ENCODE assay signal across 17 cellular contexts in the genomic region with DNA sequence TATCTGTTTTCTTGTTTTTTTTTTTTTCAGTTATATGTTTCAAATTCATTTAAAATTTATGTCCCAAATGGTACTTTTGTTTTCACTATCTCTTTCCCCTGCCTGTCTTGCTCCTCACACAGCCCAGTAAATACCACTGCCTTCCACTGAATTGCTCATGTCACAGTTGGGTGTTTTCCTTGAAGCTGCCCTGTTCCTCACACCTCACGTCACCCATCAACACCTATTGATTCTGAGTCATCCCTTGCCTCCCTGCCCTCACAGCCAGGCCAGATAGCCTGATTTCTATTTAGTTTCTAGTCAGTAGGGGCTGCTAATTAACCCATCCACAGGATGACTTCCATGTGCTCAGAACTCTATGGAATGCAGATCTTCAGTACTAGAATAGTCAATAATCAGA. TPM values are rescaled to one million over a fixed set of nuclear protein-coding genes. Genes with fewer than 3 reads are reported as not detected.
DNase-seq lines count a peak whose midpoint lies in the region; ATAC-seq lines count a peak whose summit lies in the region.
"Had no signal": no experiment of that assay in that cellular context is flagged by ENCODE, and none has a peak within 500 bp of the region (broad histone marks: within the 10 kb centered on the region; RNA-seq: fewer than 3 reads in every experiment).

No MANE protein-coding gene starts in this region.

- DNase-seq in ELF-1 (ENCODE audit: low read depth, low spot score) = peak; percentile 18
- DNase-seq in NCI-H2081 (lab: John Stamatoyannopoulos, UW) = no peak
- no peak for DNase-seq in naive thymus-derived CD4-positive, alpha-beta T cell
- no peak for DNase-seq in NCI-H2029 treated with DMSO at 0.1 percent for 48 hours (lab: John Stamatoyannopoulos, UW)
- DNase-seq in left colon = no peak
- DNase-seq: DMS79, mucosa of descending colon, NCI-H2227 treated with DMSO at 0.1 percent for 48 hours, T-helper 9 cell had no signal

- CTCF ChIA-PET in naive thymus-derived CD4-positive, alpha-beta T cell (lab: Charles Lee) = no interaction called here

- no peak overlapping the region for H3K4me3 ChIP-seq in naive thymus-derived CD4-positive, alpha-beta T cell (ENCODE audit: low read length)
- H3K4me3 ChIP-seq: mucosa of descending colon, suprapubic skin had no signal

- H3K4me1 Mint-ChIP-seq in naive thymus-derived CD4-positive, alpha-beta T cell = no peaks in the 10 kb centered on the region

- H3K4me1 ChIP-seq in naive thymus-derived CD4-positive, alpha-beta T cell (ENCODE audit: control insufficient read depth in 2 of 2, insufficient read depth in 2 of 2, low read length in 2 of 2) = no peaks in the 10 kb centered on the region
- H3K4me1 ChIP-seq: suprapubic skin had no signal

- ATAC-seq in GM19372 (IDR thresholded peaks at IDR 0.05; ENCODE audit: low read depth, unreplicated experiment) (peak; percentile 65), HG02798 (IDR thresholded peaks at IDR 0.05; ENCODE audit: poor library complexity, unreplicated experiment) (peak; percentile 91), HG03565 (IDR thresholded peaks at IDR 0.05; ENCODE audit: unreplicated experiment) (peak; percentile 98), left colon (no peak)
- no peak for ATAC-seq in naive thymus-derived CD4-positive, alpha-beta T cell
- ATAC-seq: mucosa of descending colon had no signal

- H3K27me3 Mint-ChIP-seq in naive thymus-derived CD4-positive, alpha-beta T cell = no peaks in the 10 kb centered on the region
- H3K27me3 Mint-ChIP-seq: activated naive CD8-positive, alpha-beta T cell had no signal

- H3K27me3 ChIP-seq in naive thymus-derived CD4-positive, alpha-beta T cell (ENCODE audit: control insufficient read depth in 2 of 2, insufficient read depth in 2 of 2, low read length in 2 of 2) = no peaks in the 10 kb centered on the region
- H3K27me3 ChIP-seq: suprapubic skin had no signal

- H3K36me3 ChIP-seq in naive thymus-derived CD4-positive, alpha-beta T cell (ENCODE audit: control insufficient read depth in 2 of 3, insufficient read depth in 3 of 3, low read length in 3 of 3) = no peaks in the 10 kb centered on the region
- H3K36me3 ChIP-seq: suprapubic skin had no signal

- POLR2A ChIA-PET in naive thymus-derived CD4-positive, alpha-beta T cell (lab: Charles Lee) = no interaction called here

- H3K27ac ChIP-seq in naive thymus-derived CD4-positive, alpha-beta T cell (ENCODE audit: low read depth, low read length) = no peak overlapping the region
- H3K27ac ChIP-seq: suprapubic skin had no signal

- no peak overlapping the region for H3K27ac Mint-ChIP-seq in naive thymus-derived CD4-positive, alpha-beta T cell
- H3K27ac Mint-ChIP-seq: activated naive CD8-positive, alpha-beta T cell had no signal

- peaks cover 3 to 27% (median 11%) of the 10 kb centered on the region in 11 donors for H3K9me3 Mint-ChIP-seq in naive thymus-derived CD4-positive, alpha-beta T cell

- no peak overlapping the region for H3K4me3 Mint-ChIP-seq in naive thymus-derived CD4-positive, alpha-beta T cell
- H3K4me3 Mint-ChIP-seq: activated naive CD8-positive, alpha-beta T cell had no signal

- peaks cover 0 to 10% (median 0%) of the 10 kb centered on the region in 5 donors for H3K36me3 Mint-ChIP-seq in naive thymus-derived CD4-positive, alpha-beta T cell
- H3K36me3 Mint-ChIP-seq: activated naive CD8-positive, alpha-beta T cell had no signal

- H3K9me3 ChIP-seq in naive thymus-derived CD4-positive, alpha-beta T cell (ENCODE audit: control insufficient read depth in 2 of 3, low read length in 3 of 3) = peaks cover 0 to 3% (median 0%) of the 10 kb centered on the region in 3 experiments

- intact Hi-C loops in naive thymus-derived CD4-positive, alpha-beta T cell (cut with micrococcal nuclease) = no loop called here
- intact Hi-C loops in left colon (cut with DNase I, micrococcal nuclease) = no loop called here

RNA-seq across cellular contexts. Expression of a gene that starts 25.3 kb away (rescaled TPM):
- not detected for total RNA-seq in naive thymus-derived CD4-positive, alpha-beta T cell
- not detected for polyA plus RNA-seq in naive thymus-derived CD4-positive, alpha-beta T cell
- total RNA-seq in left colon = not detected
- total RNA-seq: A673, fibroblast of lung, M059J, mucosa of descending colon, suprapubic skin had no signal
- polyA plus RNA-seq: fibroblast of lung had no signal

Comparison
In these comparisons a context has a peak if more than half of its experiments do, and no peak if none do; other contexts are left out.
1. ATAC-seq: peak in GM19372 (single experiment), HG02798 (single experiment) and HG03565 (single experiment); none in naive thymus-derived CD4-positive, alpha-beta T cell (single experiment) and left colon (single experiment).